26 cellular contexts compared by ENCODE assay signal in the genomic region with DNA sequence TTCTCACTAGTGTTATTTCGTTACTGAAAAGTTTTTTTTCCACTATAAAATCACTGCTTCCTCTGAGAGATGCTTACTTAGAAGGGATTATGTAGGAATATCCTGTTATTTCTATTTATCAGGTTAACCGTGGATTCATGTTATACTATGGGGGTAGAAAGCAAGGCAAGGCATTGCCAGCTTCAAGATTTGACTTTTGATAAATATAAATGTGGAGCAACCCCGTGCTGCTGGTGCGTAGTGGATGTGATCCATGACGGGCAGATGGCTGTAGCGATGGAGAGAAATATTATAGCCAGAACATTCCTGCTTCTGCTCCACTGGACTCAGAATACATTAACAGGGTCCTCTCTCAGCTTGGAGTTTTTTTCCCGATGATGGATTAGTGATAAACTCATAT.
"Had no signal": no experiment of that assay in that cellular context is flagged by ENCODE, and none has a peak within 500 bp of the region (broad histone marks: within the 10 kb centered on the region; RNA-seq: fewer than 3 reads in every experiment).

No MANE protein-coding gene starts in this region.

- H3K27me3 ChIP-seq: neural progenitor cell, neutrophil, right atrium auricular region, right lobe of liver, tibial nerve had no signal

- H3K36me3 ChIP-seq: left ventricle myocardium inferior, neutrophil, right atrium auricular region, right lobe of liver, tibial nerve, uterus had no signal

- H3K4me3 ChIP-seq: left ventricle myocardium inferior, lung, neural progenitor cell, right atrium auricular region, right lobe of liver, smooth muscle cell, tibial nerve, uterus had no signal

- ATAC-seq: left colon; naive thymus-derived CD8-positive, alpha-beta T cell; right lobe of liver; stimulated activated memory B cell treated with anti-CD40 and anti-IgM and Interleukin-4, amounts not matched to agents 10 μg/mL and 1 μg/mL and 100 μg/mL, for 72 hours; stimulated activated naive CD8-positive, alpha-beta T cell treated with anti-CD3 and anti-CD28 coated beads, Interleukin-15, amount 100 ng/mL, for 72 hours had no signal

- H3K4me1 ChIP-seq: left ventricle myocardium inferior, neural progenitor cell, right atrium auricular region, right lobe of liver, tibial nerve, uterus had no signal

- H3K9me3 ChIP-seq: left ventricle myocardium inferior, neutrophil, right atrium auricular region, right lobe of liver, tibial nerve, uterus had no signal

- DNase-seq: hypothalamus; immature natural killer cell; kidney; left colon; left ventricle myocardium inferior; mesendoderm; midbrain; naive thymus-derived CD8-positive, alpha-beta T cell; nephron progenitor cell; occipital lobe; right lobe of liver; stimulated activated CD4-positive, alpha-beta T cell treated with anti-CD3 and anti-CD28 coated beads, Interleukin-1b, Interleukin-23, amount 100 ng/mL, for 48 hours; stimulated activated CD4-positive, alpha-beta T cell treated with anti-CD3 and anti-CD28 coated beads, Interleukin-2, amount 100 ng/mL, for 48 hours; stimulated activated CD4-positive, alpha-beta T cell treated with anti-CD3 and anti-CD28 coated beads, Interleukin-4, amount 100 ng/mL, for 4 hours; stimulated activated CD8-positive, alpha-beta memory T cell treated with anti-CD3 and anti-CD28 coated beads, Interleukin-4, amount 100 ng/mL, for 48 hours; stimulated activated naive CD4-positive, alpha-beta T cell treated with Interleukin-2 at 50 U/mL for 16 hours; stimulated activated naive CD8-positive, alpha-beta T cell treated with anti-CD3 and anti-CD28 coated beads, Interleukin-15, amount 100 ng/mL, for 72 hours; substantia nigra; uterus had no signal
